Comparison of ENCODE assay signal across 18 cellular contexts in the genomic region with DNA sequence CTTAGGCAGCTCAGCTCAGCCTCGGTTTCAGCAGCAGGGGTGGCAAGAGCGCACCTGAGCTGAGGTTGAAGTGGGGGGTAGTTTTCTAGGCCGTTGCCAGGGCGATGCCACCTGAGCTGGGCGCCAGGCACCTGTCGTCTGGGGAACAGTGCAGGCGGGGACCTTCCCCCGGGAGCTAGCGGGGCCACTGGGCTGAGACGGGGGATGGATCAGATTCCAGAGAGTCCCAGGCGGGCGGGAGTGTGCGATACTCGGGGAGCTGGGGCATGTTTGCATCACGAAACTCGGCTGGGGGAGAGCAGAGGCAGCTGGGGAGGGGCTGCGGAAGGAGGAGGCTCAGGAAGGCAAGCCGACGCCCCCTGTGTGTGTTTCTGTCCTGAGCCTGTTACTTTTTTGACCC. TPM values are rescaled to one million over a fixed set of nuclear protein-coding genes. Genes with fewer than 3 reads are reported as not detected.
A peak's percentile ranks its signal among the peaks of the same experiment; 100 is the strongest.
DNase-seq lines count a peak whose midpoint lies in the region; ATAC-seq and TF ChIP-seq lines count a peak whose summit lies in the region.
"Had no signal": no experiment of that assay in that cellular context is flagged by ENCODE, and none has a peak within 500 bp of the region (broad histone marks: within the 10 kb centered on the region; RNA-seq: fewer than 3 reads in every experiment).

No MANE protein-coding gene starts in this region.

- DNase-seq in DMS153 (lab: John Stamatoyannopoulos, UW): peak; percentile 51
- peak; percentile 80 for DNase-seq in NCI-H1105 treated with DMSO at 0.1 percent for 48 hours (lab: John Stamatoyannopoulos, UW)
- DNase-seq in NCI-H748 (lab: John Stamatoyannopoulos, UW; ENCODE audit: unreplicated experiment): peak; percentile 76
- DNase-seq in left kidney (ENCODE audit: low read depth, low spot score): peak; percentile 95
- no peak for DNase-seq in esophagus muscularis mucosa (ENCODE audit: extremely low spot score)
- no peak for DNase-seq in activated naive CD8-positive, alpha-beta T cell treated with anti-CD3 and anti-CD28 coated beads, Interleukin-2, amount 50 U/mL, for 24 hours
- no peak for DNase-seq in SJCRH30
- DNase-seq: activated CD8-positive, alpha-beta memory T cell treated with anti-CD3 and anti-CD28 coated beads, Interleukin-2, amount 10 ng/mL, durations not matched to agents 7 days and 5 days; DND-41; esophagus squamous epithelium; GOT3; NCI-H2227 treated with DMSO at 0.1 percent for 48 hours had no signal

- no peaks in the 10 kb centered on the region for H3K36me3 Mint-ChIP-seq in activated naive CD8-positive, alpha-beta T cell treated with anti-CD3 and anti-CD28 coated beads, Interleukin-2, amount 50 U/mL, for 24 hours (ENCODE audit: low read depth)
- H3K36me3 Mint-ChIP-seq: activated CD8-positive, alpha-beta memory T cell treated with anti-CD3 and anti-CD28 coated beads, Interleukin-2, amount 10 ng/mL, durations not matched to agents 7 days and 5 days; activated naive CD8-positive, alpha-beta T cell had no signal

- TF ChIP-seq POLR2A in esophagus muscularis mucosa (IDR thresholded peaks at IDR 0.05; ENCODE audit: low read depth): no peak

- H3K27me3 ChIP-seq in esophagus muscularis mucosa (peaks cover 0 to 85% (median 24%) of the 10 kb centered on the region in 4 donors), SJCRH30 (peaks cover 19% of the 10 kb centered on the region)

- peaks cover 14% of the 10 kb centered on the region for H3K27me3 Mint-ChIP-seq in activated naive CD8-positive, alpha-beta T cell treated with anti-CD3 and anti-CD28 coated beads, Interleukin-2, amount 50 U/mL, for 24 hours
- H3K27me3 Mint-ChIP-seq: activated naive CD8-positive, alpha-beta T cell had no signal

- peaks cover 18% of the 10 kb centered on the region for H3K4me1 Mint-ChIP-seq in activated naive CD8-positive, alpha-beta T cell treated with anti-CD3 and anti-CD28 coated beads, Interleukin-2, amount 50 U/mL, for 24 hours

- no peak overlapping the region for H3K27ac Mint-ChIP-seq in activated naive CD8-positive, alpha-beta T cell treated with anti-CD3 and anti-CD28 coated beads, Interleukin-2, amount 50 U/mL, for 24 hours
- H3K27ac Mint-ChIP-seq: activated CD8-positive, alpha-beta memory T cell treated with anti-CD3 and anti-CD28 coated beads, Interleukin-2, amount 10 ng/mL, durations not matched to agents 7 days and 5 days; activated naive CD8-positive, alpha-beta T cell had no signal

- H3K4me3 Mint-ChIP-seq in activated naive CD8-positive, alpha-beta T cell treated with anti-CD3 and anti-CD28 coated beads, Interleukin-2, amount 50 U/mL, for 24 hours: no peak overlapping the region
- H3K4me3 Mint-ChIP-seq: activated CD8-positive, alpha-beta memory T cell treated with anti-CD3 and anti-CD28 coated beads, Interleukin-2, amount 10 ng/mL, durations not matched to agents 7 days and 5 days; activated naive CD8-positive, alpha-beta T cell; central memory CD8-positive, alpha-beta T cell had no signal

- H3K4me3 ChIP-seq in esophagus muscularis mucosa (no peak overlapping the region), SJCRH30 (no peak overlapping the region)
- H3K4me3 ChIP-seq: esophagus squamous epithelium, GM12878, right atrium auricular region, stomach had no signal

- no peak for ATAC-seq in activated naive CD8-positive, alpha-beta T cell treated with anti-CD3 and anti-CD28 coated beads, Interleukin-2, amount 50 U/mL, for 24 hours
- no peak for ATAC-seq in GM18873 (IDR thresholded peaks at IDR 0.05; ENCODE audit: low FRiP score, unreplicated experiment)
- ATAC-seq: activated CD8-positive, alpha-beta memory T cell treated with anti-CD3 and anti-CD28 coated beads, Interleukin-2, amount 10 ng/mL, durations not matched to agents 7 days and 5 days had no signal

- TF ChIP-seq EP300 in esophagus muscularis mucosa (IDR thresholded peaks at IDR 0.05): no peak

- H3K9me3 Mint-ChIP-seq in activated naive CD8-positive, alpha-beta T cell treated with anti-CD3 and anti-CD28 coated beads, Interleukin-2, amount 50 U/mL, for 24 hours: no peaks in the 10 kb centered on the region
- H3K9me3 Mint-ChIP-seq: central memory CD8-positive, alpha-beta T cell had no signal

- no peak for TF ChIP-seq CTCF in esophagus muscularis mucosa (IDR thresholded peaks at IDR 0.05)

- H3K36me3 ChIP-seq in esophagus muscularis mucosa (no peaks in the 10 kb centered on the region), SJCRH30 (no peaks in the 10 kb centered on the region)
- H3K36me3 ChIP-seq: esophagus squamous epithelium, right atrium auricular region, stomach had no signal

- H3K27ac ChIP-seq in esophagus muscularis mucosa (replicated peaks in 1 of 4) (no peak overlapping the region), SJCRH30 (no peak overlapping the region)
- H3K27ac ChIP-seq: esophagus squamous epithelium, right atrium auricular region, stomach had no signal

- H3K4me1 ChIP-seq in esophagus muscularis mucosa (peaks cover 0 to 4% (median 0%) of the 10 kb centered on the region in 4 donors), SJCRH30 (peaks cover 29% of the 10 kb centered on the region)
- H3K4me1 ChIP-seq: right atrium auricular region had no signal

- H3K9me3 ChIP-seq in esophagus muscularis mucosa (no peaks in the 10 kb centered on the region), SJCRH30 (replicated peaks) (no peaks in the 10 kb centered on the region)
- H3K9me3 ChIP-seq: esophagus squamous epithelium, right atrium auricular region, stomach had no signal

- intact Hi-C loops in esophagus muscularis mucosa (cut with DNase I): no loop called here

- 23% methylated on average over 13 of the region's 19 CpGs for WGBS in esophagus muscularis mucosa

RNA-seq across cellular contexts. Expression of gene CLDN9, which starts 0.5 kb away (rescaled TPM):
- total RNA-seq in esophagus muscularis mucosa: under 1 TPM in 3 of 4 donors, not detected in 1; 0.17 to 0.42 (median 0.32) TPM
- not detected in 2 replicates for total RNA-seq in SJCRH30 (2014; rRNA removed; shearing (Covaris generic))
- total RNA-seq: esophagus squamous epithelium, GM12878, stomach had no signal

RNA-seq across cellular contexts. Expression of gene CLDN6, which starts 5.7 kb away (rescaled TPM):
- not detected for total RNA-seq in esophagus muscularis mucosa
- not detected in 2 replicates for total RNA-seq in SJCRH30 (2014; rRNA removed; shearing (Covaris generic))
- total RNA-seq: activated CD8-positive, alpha-beta memory T cell treated with anti-CD3 and anti-CD28 coated beads, Interleukin-2, amount 10 ng/mL, durations not matched to agents 7 days and 5 days; esophagus squamous epithelium; right atrium auricular region; stomach had no signal

RNA-seq across cellular contexts. Expression of gene TNFRSF12A, which starts 7.9 kb away (rescaled TPM):
- 100 to 1,000 TPM in 1 of 4 donors, 10 to 100 TPM in 3; 20.9 to 140 (median 57.5) TPM for total RNA-seq in esophagus muscularis mucosa
- 29.0 and 32.1 TPM in 2 replicates for total RNA-seq in SJCRH30 (2014; rRNA removed; shearing (Covaris generic))

RNA-seq across cellular contexts. Expression of gene HCFC1R1, which starts 11.5 kb away (rescaled TPM):
- 100 to 1,000 TPM in 2 of 4 donors, 10 to 100 TPM in 2; 28.8 to 134 (median 72.2) TPM for total RNA-seq in esophagus muscularis mucosa
- total RNA-seq in SJCRH30 (2014; rRNA removed; shearing (Covaris generic)): 16.8 and 18.9 TPM in 2 replicates

RNA-seq across cellular contexts. Expression of gene THOC6, which starts 11.6 kb away (rescaled TPM):
- total RNA-seq in esophagus muscularis mucosa: 10 to 100 TPM; 14.1 to 27.9 (median 23.0) TPM
- total RNA-seq in SJCRH30 (2014; rRNA removed; shearing (Covaris generic)): 25.5 and 29.4 TPM in 2 replicates

Comparison
In these comparisons a context has a peak if more than half of its experiments do, and no peak if none do; other contexts are left out.
1. DNase-seq: peak in DMS153 (single experiment), NCI-H1105 treated with DMSO at 0.1 percent for 48 hours (single experiment), NCI-H748 (single experiment) and left kidney (single experiment); none in esophagus muscularis mucosa (single experiment), activated naive CD8-positive, alpha-beta T cell treated with anti-CD3 and anti-CD28 coated beads, Interleukin-2, amount 50 U/mL, for 24 hours (single experiment) and SJCRH30 (0 of 2).